Comparison of ENCODE assay signal across 8 cellular contexts in genomic region chr3:29065211-29065785, GRCh38.
A peak's percentile ranks its signal among the peaks of the same experiment; 100 is the strongest.
DNase-seq lines count a peak whose midpoint lies in the region; ATAC-seq, FAIRE-seq and TF ChIP-seq lines count a peak whose summit lies in the region.

No MANE protein-coding gene starts in this region.

- H3K4me1 ChIP-seq in endothelial cell of umbilical vein (ENCODE audit: control insufficient read depth, extremely low read depth, insufficient read depth, low read length) (peaks cover 17% of the 10 kb centered on the region), mucosa of descending colon (ENCODE audit: low read depth) (no peaks in the 10 kb centered on the region)

- no peaks in the 10 kb centered on the region for H3K9me1 ChIP-seq in endothelial cell of umbilical vein (replicated peaks; ENCODE audit: control insufficient read depth, extremely low read depth, insufficient read depth, low read length)

- dilution Hi-C loops in endothelial cell of umbilical vein (cut with MboI; ENCODE audit: extremely low pct_ligation_motif_present, low sequenced_read_pairs) = no loop called here

- ATAC-seq in mucosa of descending colon (peak; percentile 31), GM21737 (IDR thresholded peaks at IDR 0.05; ENCODE audit: unreplicated experiment) (no peak), GM21717 (IDR thresholded peaks at IDR 0.05; ENCODE audit: unreplicated experiment) (no peak)

- intact Hi-C loops in endothelial cell of umbilical vein (cut with micrococcal nuclease) (loop anchor here (1.0 to 5.0 kb wide), 8 partner anchors 63 to 699 kb away; partner anchors contain the start of gene RBMS3), mucosa of descending colon (cut with DNase I, micrococcal nuclease) (no loop called here)

- peak overlapping the region; percentile 69 for H3K4me2 ChIP-seq in endothelial cell of umbilical vein (ENCODE audit: insufficient read depth, low read length)

- H3K36me3 ChIP-seq in endothelial cell of umbilical vein (ENCODE audit: control insufficient read depth in 2 of 2, extremely low read depth in 1 of 2, insufficient read depth in 2 of 2, low read length in 2 of 2) (no peaks in the 10 kb centered on the region), mucosa of descending colon (ENCODE audit: low read depth) (no peaks in the 10 kb centered on the region)

- H2AFZ ChIP-seq in endothelial cell of umbilical vein (ENCODE audit: low read depth, low read length) = peak overlapping the region; percentile 4

- TF ChIP-seq CTCF in endothelial cell of umbilical vein (IDR thresholded peaks at IDR 0.05; ENCODE audit: extremely low read depth in 1 of 2, insufficient read depth in 1 of 2, low read depth in 1 of 2, low read length in 2 of 2) (no peak), mucosa of descending colon (IDR thresholded peaks at IDR 0.05) (no peak)

- no peaks in the 10 kb centered on the region for H4K20me1 ChIP-seq in endothelial cell of umbilical vein (replicated peaks; ENCODE audit: control insufficient read depth, extremely low read depth, insufficient read depth, low read length)

- H3K27me3 ChIP-seq in endothelial cell of umbilical vein (ENCODE audit: control insufficient read depth in 2 of 2, insufficient read depth in 2 of 2, low read length in 2 of 2) = no peaks in the 10 kb centered on the region

- H3K27ac ChIP-seq in endothelial cell of umbilical vein (ENCODE audit: insufficient read depth, low read depth, low read length) = peak overlapping the region; percentile 71

- H3K9me3 ChIP-seq in endothelial cell of umbilical vein (replicated peaks; ENCODE audit: control insufficient read depth, insufficient read depth, low read length) (no peaks in the 10 kb centered on the region), mucosa of descending colon (no peaks in the 10 kb centered on the region)

- H3K79me2 ChIP-seq in endothelial cell of umbilical vein (ENCODE audit: control insufficient read depth, insufficient read depth, low read length) = no peaks in the 10 kb centered on the region

- DNase-seq in GM03348 (ENCODE audit: low spot score) (peak; percentile 72), NCI-H748 (lab: John Stamatoyannopoulos, UW; ENCODE audit: unreplicated experiment) (peak; percentile 93), endothelial cell of umbilical vein (ENCODE audit: low read depth, low spot score) (peak; percentile 100), mucosa of descending colon (peak; percentile 6 to 47 (median 23)), cortex of kidney (lab: John Stamatoyannopoulos, UW) (no peak), KG1 (lab: John Stamatoyannopoulos, UW) (no peak)

- CTCF ChIA-PET in endothelial cell of umbilical vein (lab: Charles Lee) = interaction anchor here (0.7 to 2.2 kb wide), 8 partner anchors 12 to 694 kb away, joined by 3 to 10 read pairs (median 4); no protein-coding TSS in a partner anchor

- POLR2A ChIA-PET in endothelial cell of umbilical vein (lab: Charles Lee) = no interaction called here

- TF ChIP-seq POLR2A in endothelial cell of umbilical vein (IDR thresholded peaks at IDR 0.05; ENCODE audit: low read depth, low read length) = no peak

- peak; percentile 95 for FAIRE-seq in endothelial cell of umbilical vein (lab: Jason Lieb, UNC)

- H3K4me3 ChIP-seq in endothelial cell of umbilical vein (replicated peaks in 1 of 3; ENCODE audit: insufficient read depth in 1 of 3, low read depth in 1 of 3, low read length in 3 of 3) (no peak overlapping the region), mucosa of descending colon (no peak overlapping the region)

- no TSS peak for BruUV-seq in endothelial cell of umbilical vein (replicated peaks; lab: Mats Ljungman, UMichigan)

- peak overlapping the region; percentile 56 for H3K9ac ChIP-seq in endothelial cell of umbilical vein (replicated peaks; ENCODE audit: extremely low read depth, insufficient read depth, low read length)

TF ChIP-seq in endothelial cell of umbilical vein, 7 proteins besides CTCF, POLR2A, EP300 and RAD21:
- no peak for TF ChIP-seq EZH2 (IDR thresholded peaks at IDR 0.05; ENCODE audit: borderline replicate concordance, low read depth, low read length, severe bottlenecking)
- TF ChIP-seq MYC (IDR thresholded peaks at IDR 0.05; ENCODE audit: low read depth, low read length) = no peak
- no peak for TF ChIP-seq MAX (IDR thresholded peaks at IDR 0.05; ENCODE audit: insufficient read depth, insufficient read length)
- peak; percentile 40 for TF ChIP-seq FOS (IDR thresholded peaks at IDR 0.05; ENCODE audit: borderline replicate concordance, insufficient read depth, low read length)
- TF ChIP-seq POLR2AphosphoS5 (IDR thresholded peaks at IDR 0.05; ENCODE audit: insufficient read depth, low read depth, low read length) = peak; percentile 67
- peak; percentile 83 for TF ChIP-seq JUN (IDR thresholded peaks at IDR 0.05; ENCODE audit: borderline replicate concordance, insufficient read depth, insufficient read length, low read depth)

Comparison
In these comparisons a context has a peak if more than half of its experiments do, and no peak if none do; other contexts are left out.
1. DNase-seq: peak in GM03348 (single experiment), NCI-H748 (single experiment), endothelial cell of umbilical vein (single experiment) and mucosa of descending colon (3 of 3); none in cortex of kidney (single experiment) and KG1 (single experiment).